Comparison of ENCODE assay signal across 1 cellular context in the genomic region with DNA sequence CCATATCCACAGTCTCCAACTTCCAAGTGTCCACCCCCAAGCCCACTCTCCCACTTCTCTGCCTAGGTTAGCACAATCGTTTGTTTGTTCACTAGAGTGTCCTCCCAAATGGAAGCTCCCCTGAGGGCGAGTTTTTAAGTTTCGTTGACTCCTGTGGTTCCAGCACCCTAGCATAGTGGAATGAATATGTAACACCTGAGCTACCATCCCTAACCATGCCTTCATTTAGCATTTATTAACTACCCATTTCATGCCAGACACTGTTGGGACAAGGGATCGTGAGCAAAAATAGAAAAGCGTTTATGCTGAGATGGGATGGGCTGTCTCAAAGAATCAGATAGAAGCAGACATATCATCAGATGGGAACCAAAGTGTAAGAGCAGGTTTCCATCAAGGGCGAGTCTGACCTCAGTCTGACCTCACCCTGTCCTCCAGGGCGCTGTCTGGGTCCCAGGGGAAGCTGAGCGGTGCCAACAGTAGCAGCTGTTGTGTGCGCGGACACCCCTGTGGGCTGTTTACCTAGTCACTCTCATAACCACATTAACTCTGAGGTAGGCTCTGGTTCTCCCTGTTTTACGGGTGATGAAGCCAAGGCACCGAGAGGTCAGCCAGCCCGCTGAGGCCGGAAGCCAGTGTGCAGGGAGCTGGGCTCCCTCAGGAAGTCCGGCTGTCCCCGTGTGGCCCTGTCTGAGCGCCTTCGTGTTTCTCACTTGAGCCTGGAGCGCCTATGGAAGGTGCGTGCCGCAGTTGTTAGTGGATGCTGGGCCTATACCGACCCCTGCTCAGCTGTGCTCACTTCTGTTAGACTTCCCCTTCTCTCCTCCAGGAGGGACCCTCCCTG.
TF ChIP-seq lines count a peak whose summit lies in the region.

No MANE protein-coding gene starts in this region.

TF ChIP-seq in H1, 55 proteins besides CTCF, POLR2A, EP300 and RAD21:
- 0 out of 2 replicates have a peak, but pooled peaks have one; percentile 20 for TF ChIP-seq POLR2AphosphoS5 (IDR thresholded peaks at IDR 0.05; ENCODE audit: low read depth, low read length)
- TF ChIP-seq, protein P1, sequence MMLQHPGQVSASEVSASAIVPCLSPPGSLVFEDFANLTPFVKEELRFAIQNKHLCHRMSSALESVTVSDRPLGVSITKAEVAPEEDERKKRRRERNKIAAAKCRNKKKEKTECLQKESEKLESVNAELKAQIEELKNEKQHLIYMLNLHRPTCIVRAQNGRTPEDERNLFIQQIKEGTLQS (IDR thresholded peaks at IDR 0.05; ENCODE audit: insufficient read depth, low read depth, low read length), result no peak
